ENCODE assay signal across 17 cellular contexts in genomic region chr7:158490171-158490782, GRCh38.
DNase-seq lines count a peak whose midpoint lies in the region; ATAC-seq, FAIRE-seq and TF ChIP-seq lines count a peak whose summit lies in the region.
"Had no signal": no experiment of that assay in that cellular context is flagged by ENCODE, and none has a peak within 500 bp of the region (broad histone marks: within the 10 kb centered on the region; RNA-seq: fewer than 3 reads in every experiment).

No MANE protein-coding gene starts in this region.

- no peak for TF ChIP-seq EP300 in H1 (IDR thresholded peaks at IDR 0.05; ENCODE audit: borderline replicate concordance in 1 of 2, low read depth in 2 of 2, low read length in 2 of 2)

- TF ChIP-seq CTCF in H1 (IDR thresholded peaks at IDR 0.05; ENCODE audit: control extremely low read depth in 1 of 3, insufficient read depth in 1 of 3, low read depth in 1 of 3, low read length in 3 of 3), result no peak
- no peak for TF ChIP-seq CTCF in upper lobe of right lung (IDR thresholded peaks at IDR 0.05)
- no peak for TF ChIP-seq CTCF in coronary artery (IDR thresholded peaks at IDR 0.05)

- no peak overlapping the region for H3K4me2 ChIP-seq in H1 (ENCODE audit: insufficient read depth in 1 of 2, low read depth in 2 of 2, low read length in 2 of 2)
- H3K4me2 ChIP-seq: BLaER1 had no signal

- CTCF ChIA-PET in H1 (lab: Charles Lee; ENCODE audit: partially characterized antibody), result interaction anchor here (0.8 to 1.6 kb wide), 5 partner anchors 11 to 82 kb away, joined by 3 to 4 read pairs (median 3); no protein-coding TSS in a partner anchor

- H2BK5ac ChIP-seq in H1 (ENCODE audit: low read depth, low read length), result no peak overlapping the region

- H3K4me1 Mint-ChIP-seq in stimulated activated naive CD8-positive, alpha-beta T cell treated with anti-CD3 and anti-CD28 coated beads, Interleukin-15, amount 100 ng/mL, for 72 hours, result peaks cover under 1% of the 10 kb centered on the region
- H3K4me1 Mint-ChIP-seq: CD14-positive monocyte, IgD-negative memory B cell had no signal

- no peak overlapping the region for H3K4me3 ChIP-seq in H1 (ENCODE audit: extremely low read depth in 1 of 4, insufficient read depth in 2 of 4, low read depth in 3 of 4, low read length in 4 of 4)
- H3K4me3 ChIP-seq in upper lobe of right lung, result no peak overlapping the region
- no peak overlapping the region for H3K4me3 ChIP-seq in coronary artery
- H3K4me3 ChIP-seq: BLaER1 had no signal

- H3K9me3 Mint-ChIP-seq in stimulated activated naive CD8-positive, alpha-beta T cell treated with anti-CD3 and anti-CD28 coated beads, Interleukin-15, amount 100 ng/mL, for 72 hours, result no peaks in the 10 kb centered on the region
- H3K9me3 Mint-ChIP-seq: CD4-positive, alpha-beta memory T cell had no signal

- peak overlapping the region; percentile 35 for H3K4ac ChIP-seq in H1 (replicated peaks; ENCODE audit: insufficient read length, low read depth, low read length)

- no peak overlapping the region for H3K9ac ChIP-seq in H1 (replicated peaks in 1 of 4; ENCODE audit: extremely low read depth in 1 of 4, low read depth in 3 of 4, low read length in 3 of 4)
- H3K9ac ChIP-seq: BLaER1 had no signal

- H2BK20ac ChIP-seq in H1 (ENCODE audit: low read length), result 0 out of 2 replicates have a peak overlapping the region, but pooled peaks have one; percentile 32

- no peak overlapping the region for H4K91ac ChIP-seq in H1 (replicated peaks; ENCODE audit: insufficient read length, low read length)

- no peak overlapping the region for H2BK120ac ChIP-seq in H1 (replicated peaks; ENCODE audit: low read depth, low read length)

- H3K27me3 Mint-ChIP-seq in stimulated activated naive CD8-positive, alpha-beta T cell treated with anti-CD3 and anti-CD28 coated beads, Interleukin-15, amount 100 ng/mL, for 72 hours, result peaks cover 9% of the 10 kb centered on the region
- H3K27me3 Mint-ChIP-seq: IgD-negative memory B cell had no signal

- no peak for TF ChIP-seq RAD21 in H1 (IDR thresholded peaks at IDR 0.05 in 1 of 2, conservative IDR thresholded peaks at IDR 0.05 in 1 of 2; ENCODE audit: low read depth in 2 of 2, low read length in 2 of 2)

- H2AFZ ChIP-seq in H1 (ENCODE audit: low read length), result no peak overlapping the region

- H3K56ac ChIP-seq in H1 (replicated peaks; ENCODE audit: insufficient read length, low read depth, low read length), result no peak overlapping the region

- H3K23me2 ChIP-seq in H1 (ENCODE audit: low read depth, low read length), result peaks cover 3% of the 10 kb centered on the region; the same call in 1 of the 2 replicates

- no peak for FAIRE-seq in H1 (lab: Jason Lieb, UNC)
- FAIRE-seq: H54, HTR-8/SVneo had no signal

- POLR2A ChIA-PET in H1 (lab: Charles Lee; ENCODE audit: partially characterized antibody), result interaction anchor here (0.6 kb wide), 1 partner anchor 576 kb away, joined by 3 read pairs; no protein-coding TSS in a partner anchor

- no peak for DNase-seq in stimulated activated naive CD8-positive, alpha-beta T cell treated with anti-CD3 and anti-CD28 coated beads, Interleukin-15, amount 100 ng/mL, for 72 hours
- DNase-seq in stimulated activated naive CD8-positive, alpha-beta T cell treated with anti-CD3 and anti-CD28 coated beads, Interleukin-15, Interleukin-2, amounts not matched to agents 100 U/mL and 50 U/mL, for 24 hours, result no peak
- DNase-seq in H1 (ENCODE audit: low read depth in 1 of 2, low spot score in 2 of 2) (no peak), upper lobe of right lung (no peak), coronary artery (ENCODE audit: low spot score) (no peak), GM19240 (ENCODE audit: insufficient read length, low spot score) (no peak)
- DNase-seq: 8988T; CD4-positive, alpha-beta memory T cell; DMS153; DMS79 treated with DMSO at 0.1 percent for 48 hours; GF-D8 had no signal

- no peak overlapping the region for H3K14ac ChIP-seq in H1 (ENCODE audit: insufficient read length)

- peaks cover 6 to 12% (median 10%) of the 10 kb centered on the region in 4 experiments for H3K4me1 ChIP-seq in H1 (replicated peaks in 1 of 4; ENCODE audit: control insufficient read depth in 3 of 4, insufficient read depth in 4 of 4, low read length in 3 of 4)
- H3K4me1 ChIP-seq in upper lobe of right lung, result no peaks in the 10 kb centered on the region

- WGBS in H1 (ENCODE audit: extremely low coverage in 1 of 2, insufficient coverage in 1 of 2, insufficient read length in 1 of 2, insufficient replicate concordance in 2 of 2, low coverage in 1 of 2, low lambda C conversion rate in 2 of 2, missing lambda C conversion rate in 1 of 2), 2 experiments, result 92% methylated on average over 45 of the region's 47 CpGs; no CpG with 5 or more reads in 1 of the 2 experiments

- H2BK15ac ChIP-seq in H1 (ENCODE audit: low read length), result no peak overlapping the region

- H3K27ac Mint-ChIP-seq in stimulated activated naive CD8-positive, alpha-beta T cell treated with anti-CD3 and anti-CD28 coated beads, Interleukin-15, amount 100 ng/mL, for 72 hours, result no peak overlapping the region
- H3K27ac Mint-ChIP-seq: CD4-positive, alpha-beta memory T cell; IgD-negative memory B cell had no signal

- intact Hi-C loops in upper lobe of right lung (cut with DNase I), result no loop called here

- H3K79me2 ChIP-seq in H1 (ENCODE audit: control insufficient read depth in 1 of 2, insufficient read depth in 2 of 2, low read length in 2 of 2), result no peaks in the 10 kb centered on the region

- H3K79me1 ChIP-seq in H1 (ENCODE audit: low read depth, low read length), result 0 out of 2 replicates have a peak, but pooled peaks cover 2% of the 10 kb centered on the region

- no peak overlapping the region for H2AK5ac ChIP-seq in H1 (ENCODE audit: low read depth, low read length)

- no peak overlapping the region for H3K4me3 Mint-ChIP-seq in stimulated activated naive CD8-positive, alpha-beta T cell treated with anti-CD3 and anti-CD28 coated beads, Interleukin-15, amount 100 ng/mL, for 72 hours
- H3K4me3 Mint-ChIP-seq: CD14-positive monocyte; CD4-positive, alpha-beta memory T cell; IgD-negative memory B cell had no signal

- H4K20me1 ChIP-seq in H1 (replicated peaks in 1 of 2; ENCODE audit: control insufficient read depth in 1 of 2, insufficient read depth in 2 of 2, low read length in 2 of 2), result no peaks in the 10 kb centered on the region
- H4K20me1 ChIP-seq: BLaER1 had no signal

- H3K18ac ChIP-seq in H1 (ENCODE audit: extremely low read depth, low read length), result no peak overlapping the region

- no peak for TF ChIP-seq POLR2A in H1 (IDR thresholded peaks at IDR 0.05; ENCODE audit: control extremely low read depth in 1 of 2, low read depth in 2 of 2, low read length in 2 of 2)

- H3K27ac ChIP-seq in H1 (ENCODE audit: low read depth, low read length) (no peak overlapping the region), upper lobe of right lung (no peak overlapping the region), coronary artery (no peak overlapping the region)
- H3K27ac ChIP-seq: BLaER1 had no signal

- peak; percentile 31 for ATAC-seq in stimulated activated naive CD8-positive, alpha-beta T cell treated with anti-CD3 and anti-CD28 coated beads, Interleukin-15, amount 100 ng/mL, for 72 hours
- no peak for ATAC-seq in stimulated activated naive CD8-positive, alpha-beta T cell treated with anti-CD3 and anti-CD28 coated beads, Interleukin-15, Interleukin-2, amounts not matched to agents 100 U/mL and 50 U/mL, for 24 hours
- ATAC-seq in upper lobe of right lung, result peak; percentile 5
- no peak for ATAC-seq in GM21390 (IDR thresholded peaks at IDR 0.05; ENCODE audit: unreplicated experiment)

- peak overlapping the region; percentile 71 for H4K8ac ChIP-seq in H1 (ENCODE audit: extremely low read depth, insufficient read depth, low read length)

- H2BK12ac ChIP-seq in H1 (ENCODE audit: low read depth, low read length), result no peak overlapping the region

- H3K23ac ChIP-seq in H1 (ENCODE audit: insufficient read length), result no peak overlapping the region

- no peaks in the 10 kb centered on the region for H3K36me3 ChIP-seq in H1 (ENCODE audit: control insufficient read depth in 2 of 4, insufficient read depth in 4 of 4, low read length in 3 of 4)
- H3K36me3 ChIP-seq in upper lobe of right lung, result no peaks in the 10 kb centered on the region
- H3K36me3 ChIP-seq: BLaER1 had no signal

- H4K5ac ChIP-seq in H1 (ENCODE audit: insufficient read length, low read depth, low read length), result no peak overlapping the region

- H3K27me3 ChIP-seq in H1 (replicated peaks in 1 of 4; ENCODE audit: control insufficient read depth in 3 of 4, extremely low read depth in 1 of 4, insufficient read depth in 3 of 4, low read length in 3 of 4) (no peaks in the 10 kb centered on the region), upper lobe of right lung (peaks cover 3% of the 10 kb centered on the region)
- H3K27me3 ChIP-seq: BLaER1 had no signal

- H3K9me3 ChIP-seq in H1 (ENCODE audit: insufficient read depth in 2 of 2, low read depth in 1 of 2, low read length in 1 of 2), result no peaks in the 10 kb centered on the region
- H3K9me3 ChIP-seq in upper lobe of right lung, result no peaks in the 10 kb centered on the region
- H3K9me3 ChIP-seq: BLaER1 had no signal

TF ChIP-seq in H1, 55 proteins besides CTCF, POLR2A, EP300 and RAD21:
- TF ChIP-seq TEAD4 (IDR thresholded peaks at IDR 0.05; ENCODE audit: low read depth, low read length), result no peak

Comparison
In these comparisons a context has a peak if more than half of its experiments do, and no peak if none do; other contexts are left out.
1. ATAC-seq: peak in stimulated activated naive CD8-positive, alpha-beta T cell treated with anti-CD3 and anti-CD28 coated beads, Interleukin-15, amount 100 ng/mL, for 72 hours (single experiment) and upper lobe of right lung (single experiment); none in stimulated activated naive CD8-positive, alpha-beta T cell treated with anti-CD3 and anti-CD28 coated beads, Interleukin-15, Interleukin-2, amounts not matched to agents 100 U/mL and 50 U/mL, for 24 hours (single experiment) and GM21390 (single experiment).